Comparison of ENCODE assay signal across 25 cellular contexts in genomic region chr12:117827660-117828059, GRCh38.
"Had no signal": no experiment of that assay in that cellular context is flagged by ENCODE, and none has a peak within 500 bp of the region (broad histone marks: within the 10 kb centered on the region; RNA-seq: fewer than 3 reads in every experiment).

No MANE protein-coding gene starts in this region.

- H2AFZ ChIP-seq: neural progenitor cell, parathyroid adenoma had no signal

- H3K36me3 ChIP-seq: neural progenitor cell, ovary, right lobe of liver, sigmoid colon, stomach, thoracic aorta, thyroid gland, tibial nerve, upper lobe of left lung, uterus had no signal

- H3K4me3 ChIP-seq: neural progenitor cell, ovary, psoas muscle, right lobe of liver, sigmoid colon, stomach, thoracic aorta, thyroid gland, tibial nerve, upper lobe of left lung, uterus had no signal

- H3K79me2 ChIP-seq: parathyroid adenoma had no signal

- H3K9ac ChIP-seq: neural progenitor cell, parathyroid adenoma had no signal

- H3K9me3 ChIP-seq: ovary, right lobe of liver, thyroid gland, uterus had no signal

- H3K4me2 ChIP-seq: neural progenitor cell had no signal

- H3K27me3 ChIP-seq: neural progenitor cell, ovary, right lobe of liver, sigmoid colon, stomach, thyroid gland, tibial nerve, upper lobe of left lung, uterus had no signal

- FAIRE-seq: small intestine had no signal

- ATAC-seq: natural killer cell; psoas muscle; right cardiac atrium; right lobe of liver; stimulated activated effector memory CD8-positive, alpha-beta T cell treated with anti-CD3 and anti-CD28 coated beads, Interleukin-12 subunit alpha, Interleukin-12 subunit beta, amount 100 ng/mL, for 72 hours; stimulated activated naive B cell treated with anti-CD40 and anti-IgM and Interleukin-4, amounts not matched to agents 10 μg/mL and 1 μg/mL and 100 μg/mL, for 72 hours had no signal

- H3K27ac ChIP-seq: neural progenitor cell, ovary, parathyroid adenoma, psoas muscle, right lobe of liver, sigmoid colon, stomach, thoracic aorta, thyroid gland, tibial nerve, upper lobe of left lung, uterus had no signal

- DNase-seq: natural killer cell; occipital lobe; ovary; posterior cingulate gyrus; psoas muscle; right cardiac atrium; right lobe of liver; sigmoid colon; small intestine; stimulated activated CD4-positive, alpha-beta T cell treated with anti-CD3 and anti-CD28 coated beads, Interleukin-15, amount 100 ng/mL, for 24 hours; stimulated activated CD4-positive, alpha-beta T cell treated with anti-CD3 and anti-CD28 coated beads, Interleukin-2, amount 100 ng/mL, for 24 hours; stimulated activated CD4-positive, alpha-beta T cell treated with anti-CD3 and anti-CD28 coated beads, Interleukin-2, amount 100 ng/mL, for 48 hours; stimulated activated CD4-positive, alpha-beta T cell treated with anti-CD3 and anti-CD28 coated beads, Interleukin-4, amount 100 ng/mL, for 24 hours; stimulated activated naive B cell treated with anti-CD40 and anti-IgM and Interleukin-4, amounts not matched to agents 10 μg/mL and 1 μg/mL and 100 μg/mL, for 72 hours; stimulated activated naive CD4-positive, alpha-beta T cell treated with Interleukin-2 at 50 U/mL for 16 hours; stomach; thyroid gland; trophoblast cell; upper lobe of left lung; uterus had no signal

- H3K4me1 ChIP-seq: neural progenitor cell, parathyroid adenoma, psoas muscle, right lobe of liver, sigmoid colon, stomach, thyroid gland, tibial nerve, upper lobe of left lung, uterus had no signal
